Comparison of ENCODE assay signal across 8 cellular contexts in the genomic region with DNA sequence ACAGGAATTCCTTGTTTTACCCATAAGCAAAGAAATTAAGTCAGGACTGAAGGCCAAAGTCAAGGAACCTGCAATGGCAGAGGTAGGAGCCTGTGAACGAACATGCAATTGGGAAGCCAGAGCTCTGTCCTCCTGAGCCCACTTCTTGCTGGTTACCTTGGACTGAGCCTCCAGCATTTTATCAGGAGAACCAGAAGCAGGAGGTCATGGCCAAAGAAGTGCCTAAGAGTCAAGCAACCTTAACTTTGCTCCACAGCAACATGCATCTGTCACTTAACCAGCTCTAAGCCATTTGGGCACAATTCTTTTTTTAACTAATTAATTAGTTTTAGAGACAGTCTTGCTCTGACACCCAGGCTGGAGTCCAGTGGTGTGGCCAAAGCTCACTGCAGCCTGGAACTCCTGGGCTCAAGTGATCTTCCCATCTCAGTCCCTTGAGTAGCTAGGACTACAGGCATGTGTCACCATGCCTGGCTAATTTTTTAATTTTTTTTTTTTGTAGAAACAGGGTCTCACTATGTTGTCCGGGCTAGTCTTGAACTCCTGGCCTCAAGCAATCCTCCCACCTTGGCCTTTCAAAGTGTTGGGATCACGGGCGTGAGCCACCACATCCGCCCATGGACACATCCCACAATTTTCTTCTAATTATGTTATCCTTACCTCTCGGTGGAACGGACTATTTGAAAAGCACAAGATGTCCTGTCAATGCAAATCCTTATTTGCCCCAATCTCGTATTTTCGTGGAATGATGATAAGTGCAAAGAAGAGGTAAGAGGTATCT.
"Had no signal": no experiment of that assay in that cellular context is flagged by ENCODE, and none has a peak within 500 bp of the region (broad histone marks: within the 10 kb centered on the region; RNA-seq: fewer than 3 reads in every experiment).

No MANE protein-coding gene starts in this region.

- H3K27ac Mint-ChIP-seq: activated B cell treated with CpG ODN at 0.5 μM for 24 hours, mesothelial cell of epicardium had no signal

- H3K27me3 ChIP-seq: ascending aorta, neural progenitor cell, ovary had no signal

- H3K27ac ChIP-seq: ascending aorta, neural progenitor cell, ovary had no signal

- ATAC-seq: esophagus mucosa, sciatic nerve had no signal

- H3K4me3 ChIP-seq: ascending aorta, lung, neural progenitor cell, ovary had no signal

- H3K9me3 ChIP-seq: ascending aorta, ovary had no signal

- H3K27me3 Mint-ChIP-seq: activated B cell treated with CpG ODN at 0.5 μM for 24 hours had no signal

- H3K4me3 Mint-ChIP-seq: mesothelial cell of epicardium, neural progenitor cell had no signal

- DNase-seq: activated B cell treated with CpG ODN at 0.5 μM for 24 hours, ovary had no signal
